7 cellular contexts compared by ENCODE assay signal in the genomic region with DNA sequence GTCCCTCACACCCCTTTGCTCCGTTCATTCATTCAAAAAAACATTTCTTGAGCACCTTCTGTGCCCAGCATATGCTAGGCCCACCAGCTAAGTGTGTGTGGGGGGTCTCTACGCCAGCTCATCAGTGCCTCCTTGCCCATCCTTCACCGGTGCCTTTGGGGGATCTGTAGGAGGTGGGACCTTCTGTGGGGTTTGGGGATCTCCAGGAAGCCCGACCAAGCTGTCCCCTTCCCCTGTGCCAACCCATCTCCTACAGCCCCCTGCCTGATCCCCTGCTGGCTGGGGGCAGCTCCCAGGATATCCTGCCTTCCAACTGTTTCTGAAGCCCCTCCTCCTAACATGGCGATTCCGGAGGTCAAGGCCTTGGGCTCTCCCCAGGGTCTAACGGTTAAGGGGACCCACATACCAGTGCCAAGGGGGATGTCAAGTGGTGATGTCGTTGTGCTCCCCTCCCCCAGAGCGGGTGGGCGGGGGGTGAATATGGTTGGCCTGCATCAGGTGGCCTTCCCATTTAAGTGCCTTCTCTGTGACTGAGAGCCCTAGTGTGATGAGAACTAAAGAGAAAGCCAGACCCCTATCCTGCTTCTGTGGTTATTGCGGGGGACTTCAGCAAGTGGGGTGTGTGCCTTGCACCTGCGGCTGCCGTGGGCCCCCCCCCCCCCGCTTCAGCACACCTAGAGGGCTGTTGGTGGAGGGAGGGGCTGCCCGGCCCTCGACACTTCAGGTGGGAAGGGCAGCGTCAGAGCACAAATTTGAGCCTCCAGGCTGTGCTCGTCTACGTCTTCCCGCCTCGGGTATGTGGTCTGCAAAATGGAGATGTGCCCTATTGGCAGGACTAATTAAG. TPM values are rescaled to one million over a fixed set of nuclear protein-coding genes. Genes with fewer than 3 reads are reported as not detected.
A peak's percentile ranks its signal among the peaks of the same experiment; 100 is the strongest.
DNase-seq lines count a peak whose midpoint lies in the region; ATAC-seq lines count a peak whose summit lies in the region.

No MANE protein-coding gene starts in this region.

- DNase-seq in activated CD4-positive, alpha-beta memory T cell treated with anti-CD3 and anti-CD28 coated beads, Interleukin-2, amount 10 ng/mL, durations not matched to agents 7 days and 5 days, result peak; percentile 43
- DNase-seq in left ventricle myocardium superior (peak; percentile 48), HT-29 (ENCODE audit: low spot score) (no peak), ecto neural progenitor cell (ENCODE audit: low spot score) (no peak)

- peak; percentile 16 for ATAC-seq in GM19043 (IDR thresholded peaks at IDR 0.05; ENCODE audit: low read depth, unreplicated experiment)
- ATAC-seq in HG03066 (IDR thresholded peaks at IDR 0.05; ENCODE audit: low read depth, unreplicated experiment), result peak; percentile 3
- ATAC-seq in left ventricle myocardium superior, result peak; percentile 1

- H3K27ac Mint-ChIP-seq in activated CD4-positive, alpha-beta memory T cell treated with anti-CD3 and anti-CD28 coated beads, Interleukin-2, amount 10 ng/mL, durations not matched to agents 7 days and 5 days, result peak overlapping the region; percentile 83

- H3K27me3 ChIP-seq in skeletal muscle satellite cell (ENCODE audit: control insufficient read depth, insufficient read depth, low read length), result no peaks in the 10 kb centered on the region

- H3K9me3 Mint-ChIP-seq in activated CD4-positive, alpha-beta memory T cell treated with anti-CD3 and anti-CD28 coated beads, Interleukin-2, amount 10 ng/mL, durations not matched to agents 7 days and 5 days, result no peaks in the 10 kb centered on the region

- POLR2A ChIA-PET in activated CD4-positive, alpha-beta memory T cell treated with anti-CD3 and anti-CD28 coated beads, Interleukin-2, amount 10 ng/mL, durations not matched to agents 7 days and 5 days (lab: Charles Lee), result interaction anchor here (0.6 to 6.0 kb wide), 7 partner anchors 10 to 825 kb away, joined by 3 to 71 read pairs (median 5); a partner anchor contains a TSS

- peak overlapping the region; percentile 21 for H3K9ac ChIP-seq in skeletal muscle satellite cell (ENCODE audit: low read depth, low read length)

- H3K36me3 Mint-ChIP-seq in activated CD4-positive, alpha-beta memory T cell treated with anti-CD3 and anti-CD28 coated beads, Interleukin-2, amount 10 ng/mL, durations not matched to agents 7 days and 5 days (ENCODE audit: low read depth), result peaks cover 42% of the 10 kb centered on the region

- intact Hi-C loops in left ventricle myocardium superior (cut with micrococcal nuclease), result no loop called here

- H3K4me2 ChIP-seq in skeletal muscle satellite cell (ENCODE audit: low read length), result peak overlapping the region; percentile 61

- peaks cover 67% of the 10 kb centered on the region for H3K4me1 Mint-ChIP-seq in activated CD4-positive, alpha-beta memory T cell treated with anti-CD3 and anti-CD28 coated beads, Interleukin-2, amount 10 ng/mL, durations not matched to agents 7 days and 5 days

- CTCF ChIA-PET in activated CD4-positive, alpha-beta memory T cell treated with anti-CD3 and anti-CD28 coated beads, Interleukin-2, amount 10 ng/mL, durations not matched to agents 7 days and 5 days (lab: Charles Lee), result interaction anchor here (0.9 to 3.3 kb wide), 7 partner anchors 9 to 134 kb away, joined by 3 to 21 read pairs (median 3); no protein-coding TSS in a partner anchor

- H3K4me1 ChIP-seq in skeletal muscle satellite cell (ENCODE audit: control insufficient read depth, insufficient read depth, low read length), result peaks cover 41% of the 10 kb centered on the region

- H3K27me3 Mint-ChIP-seq in activated CD4-positive, alpha-beta memory T cell treated with anti-CD3 and anti-CD28 coated beads, Interleukin-2, amount 10 ng/mL, durations not matched to agents 7 days and 5 days, result no peaks in the 10 kb centered on the region

- peaks cover 32% of the 10 kb centered on the region for H3K36me3 ChIP-seq in skeletal muscle satellite cell (ENCODE audit: insufficient read depth, low read length)

- H3K4me3 ChIP-seq in skeletal muscle satellite cell (ENCODE audit: low read length), result peak overlapping the region; percentile 3

- H3K9me3 ChIP-seq in skeletal muscle satellite cell (replicated peaks; ENCODE audit: low read length), result no peaks in the 10 kb centered on the region

- H3K4me3 Mint-ChIP-seq in activated CD4-positive, alpha-beta memory T cell treated with anti-CD3 and anti-CD28 coated beads, Interleukin-2, amount 10 ng/mL, durations not matched to agents 7 days and 5 days, result peak overlapping the region; percentile 57

RNA-seq across cellular contexts. Expression of a gene that starts 5.9 kb away (rescaled TPM):
- total RNA-seq in activated CD4-positive, alpha-beta memory T cell treated with anti-CD3 and anti-CD28 coated beads, Interleukin-2, amount 10 ng/mL, durations not matched to agents 7 days and 5 days, result 100 to 1,000 TPM; 203 to 205 TPM
- 113 TPM for total RNA-seq in left ventricle myocardium superior
- total RNA-seq in skeletal muscle satellite cell (2012; rRNA removed), result 31.9 and 48.1 TPM in 2 replicates
- total RNA-seq in HT-29 (2014; rRNA removed; shearing (Covaris generic)), result 132 and 151 TPM in 2 replicates

RNA-seq across cellular contexts. Expression of a gene that starts 13.3 kb away (rescaled TPM):
- not detected for total RNA-seq in activated CD4-positive, alpha-beta memory T cell treated with anti-CD3 and anti-CD28 coated beads, Interleukin-2, amount 10 ng/mL, durations not matched to agents 7 days and 5 days
- total RNA-seq in left ventricle myocardium superior, result not detected
- total RNA-seq in skeletal muscle satellite cell (2012; rRNA removed), result not detected in 2 replicates
- 230 and 247 TPM in 2 replicates for total RNA-seq in HT-29 (2014; rRNA removed; shearing (Covaris generic))

RNA-seq across cellular contexts. Expression of a gene that starts 23.5 kb away (rescaled TPM):
- total RNA-seq in activated CD4-positive, alpha-beta memory T cell treated with anti-CD3 and anti-CD28 coated beads, Interleukin-2, amount 10 ng/mL, durations not matched to agents 7 days and 5 days, result under 1 TPM; 0.13 to 0.25 TPM
- 4.5 TPM for total RNA-seq in left ventricle myocardium superior
- total RNA-seq in skeletal muscle satellite cell (2012; rRNA removed), result under 0.01 TPM in 1 of 2 replicates, not detected in the other
- 0.33 and 0.86 TPM in 2 replicates for total RNA-seq in HT-29 (2014; rRNA removed; shearing (Covaris generic))

RNA-seq across cellular contexts. Expression of a gene that starts 48.9 kb away (rescaled TPM):
- not detected for total RNA-seq in activated CD4-positive, alpha-beta memory T cell treated with anti-CD3 and anti-CD28 coated beads, Interleukin-2, amount 10 ng/mL, durations not matched to agents 7 days and 5 days
- total RNA-seq in left ventricle myocardium superior, result not detected
- total RNA-seq in skeletal muscle satellite cell (2012; rRNA removed), result not detected in 2 replicates
- 1.6 TPM in 1 of 2 replicates, not detected in the other for total RNA-seq in HT-29 (2014; rRNA removed; shearing (Covaris generic))

Comparison
In these comparisons a context has a peak if more than half of its experiments do, and no peak if none do; other contexts are left out.
1. DNase-seq: peak in activated CD4-positive, alpha-beta memory T cell treated with anti-CD3 and anti-CD28 coated beads, Interleukin-2, amount 10 ng/mL, durations not matched to agents 7 days and 5 days (single experiment) and left ventricle myocardium superior (single experiment); none in HT-29 (single experiment) and ecto neural progenitor cell (single experiment).
2. RNA of a gene that starts 13.3 kb away (total RNA-seq): 230 to 247 TPM in HT-29; not detected in activated CD4-positive, alpha-beta memory T cell treated with anti-CD3 and anti-CD28 coated beads, Interleukin-2, amount 10 ng/mL, durations not matched to agents 7 days and 5 days and not detected in left ventricle myocardium superior (single experiment); every median in the first group is over 100 times any median in the second.
3. Peak in every context shown above with its lines, with median percentiles within 50 percentile points of each other: ATAC-seq.